ENCODE assay signal across 22 cellular contexts in the genomic region with DNA sequence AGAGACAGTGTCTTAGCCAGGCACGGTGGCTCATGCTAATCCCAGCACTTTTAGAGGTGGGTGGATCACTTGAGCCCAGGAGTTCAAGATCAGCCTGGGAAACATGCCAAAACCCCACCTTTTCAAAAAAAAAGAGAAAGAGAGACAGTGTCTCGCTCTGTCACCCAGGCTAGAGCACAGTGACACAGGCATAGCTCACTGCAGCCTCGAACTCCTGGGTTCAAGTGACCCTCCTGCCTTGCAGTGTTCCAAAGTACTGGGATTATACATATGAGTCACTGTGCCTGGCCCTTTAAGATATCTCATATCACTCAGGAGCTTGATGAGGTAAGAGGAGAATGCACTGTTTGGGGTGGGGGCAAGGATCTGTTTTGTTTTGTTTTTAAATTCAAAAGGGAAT. TPM values are rescaled to one million over a fixed set of nuclear protein-coding genes. Genes with fewer than 3 reads are reported as not detected.
DNase-seq lines count a peak whose midpoint lies in the region; ATAC-seq and TF ChIP-seq lines count a peak whose summit lies in the region.
"Had no signal": no experiment of that assay in that cellular context is flagged by ENCODE, and none has a peak within 500 bp of the region (broad histone marks: within the 10 kb centered on the region; RNA-seq: fewer than 3 reads in every experiment).

No MANE protein-coding gene starts in this region.

- H3K4me1 ChIP-seq in left ventricle myocardium inferior (peaks cover 43% of the 10 kb centered on the region), right atrium auricular region (peaks cover 0 to 25% of the 10 kb centered on the region in 2 donors), RWPE2 (ENCODE audit: insufficient read depth, poor library complexity, severe bottlenecking) (peaks cover 45% of the 10 kb centered on the region), foreskin keratinocyte (peaks cover 45% of the 10 kb centered on the region), aorta (ENCODE audit: control insufficient read depth in 1 of 2, insufficient read depth in 2 of 2, low read length in 2 of 2) (peaks cover 7 to 26% of the 10 kb centered on the region in 2 donors), SJCRH30 (no peaks in the 10 kb centered on the region)
- H3K4me1 ChIP-seq: HAP-1 had no signal

- H3K27ac ChIP-seq in left ventricle myocardium inferior (replicated peaks) (peak overlapping the region; percentile 9), right atrium auricular region (peak overlapping the region in 1 of 2 donors; percentile 70), RWPE2 (ENCODE audit: poor library complexity, severe bottlenecking) (peak overlapping the region; percentile 85), foreskin keratinocyte (no peak overlapping the region), aorta (ENCODE audit: low read depth in 1 of 2, low read length in 2 of 2) (peak overlapping the region; percentile 72 to 80), SJCRH30 (no peak overlapping the region)
- H3K27ac ChIP-seq: ovary, spleen had no signal

- intact Hi-C loops in left ventricle myocardium inferior (cut with micrococcal nuclease) (no loop called here), aorta (cut with DNase I) (no loop called here)

- no peak for TF ChIP-seq CTCF in left ventricle myocardium inferior (IDR thresholded peaks at IDR 0.05; ENCODE audit: borderline replicate concordance)
- no peak for TF ChIP-seq CTCF in right atrium auricular region (IDR thresholded peaks at IDR 0.05)
- TF ChIP-seq CTCF in RWPE2 (IDR thresholded peaks at IDR 0.05; ENCODE audit: poor library complexity, severe bottlenecking): no peak
- TF ChIP-seq CTCF in foreskin keratinocyte (conservative IDR thresholded peaks at IDR 0.05): no peak

- H3K36me3 ChIP-seq in left ventricle myocardium inferior (peaks cover 54% of the 10 kb centered on the region), right atrium auricular region (peaks cover 46% of the 10 kb centered on the region), RWPE2 (ENCODE audit: low read depth) (peaks cover 49% of the 10 kb centered on the region), aorta (ENCODE audit: control insufficient read depth in 1 of 2, insufficient read depth in 2 of 2, low read length in 1 of 2) (peaks cover 0 to 3% of the 10 kb centered on the region in 2 donors), SJCRH30 (peaks cover 9% of the 10 kb centered on the region; the same call in 1 of the 2 replicates)
- H3K36me3 ChIP-seq: ovary had no signal

- H3K27me3 ChIP-seq in left ventricle myocardium inferior (ENCODE audit: low read depth): no peaks in the 10 kb centered on the region
- no peaks in the 10 kb centered on the region for H3K27me3 ChIP-seq in right atrium auricular region
- no peaks in the 10 kb centered on the region for H3K27me3 ChIP-seq in RWPE2 (ENCODE audit: insufficient read depth, poor library complexity, severe bottlenecking)
- H3K27me3 ChIP-seq in foreskin keratinocyte: no peaks in the 10 kb centered on the region
- H3K27me3 ChIP-seq in aorta (ENCODE audit: control insufficient read depth in 1 of 2, insufficient read depth in 2 of 2, low read length in 1 of 2): no peaks in the 10 kb centered on the region
- H3K27me3 ChIP-seq in SJCRH30: no peaks in the 10 kb centered on the region
- H3K27me3 ChIP-seq: ovary, spleen had no signal

- ATAC-seq in RWPE2 (ENCODE audit: low read depth) (peak; percentile 40), foreskin keratinocyte (peak; percentile 25), aorta (ENCODE audit: low FRiP score) (no peak), HG02759 (IDR thresholded peaks at IDR 0.05; ENCODE audit: unreplicated experiment) (no peak)
- ATAC-seq: T-helper 17 cell had no signal

- WGBS in aorta, 2 donors: 88 to 93% methylated on average over 3 of the region's 3 CpGs

- no peak for DNase-seq in left ventricle myocardium inferior
- no peak for DNase-seq in right atrium auricular region (ENCODE audit: low spot score)
- DNase-seq in RWPE2 (ENCODE audit: low spot score): no peak
- no peak for DNase-seq in foreskin keratinocyte
- DNase-seq in aorta: no peak
- no peak for DNase-seq in HPDE6-E6E7 (ENCODE audit: extremely low spot score)
- DNase-seq in SJCRH30: no peak
- DNase-seq: activated effector memory CD4-positive, alpha-beta T cell treated with Interleukin-2 at 50 U/mL for 16 hours; activated T-cell treated with anti-CD3 and anti-CD28 coated beads for 4 hours; anterior cingulate cortex; CD4-positive, alpha-beta memory T cell; central memory CD4-positive, alpha-beta T cell; NCI-H1694; NCI-H69; nephron progenitor cell; ovary; retina; SK-N-SH; spleen; T-helper 17 cell had no signal

- H3K9me3 ChIP-seq in left ventricle myocardium inferior (replicated peaks): no peaks in the 10 kb centered on the region
- no peaks in the 10 kb centered on the region for H3K9me3 ChIP-seq in right atrium auricular region
- no peaks in the 10 kb centered on the region for H3K9me3 ChIP-seq in RWPE2 (ENCODE audit: severe bottlenecking)
- H3K9me3 ChIP-seq in aorta (ENCODE audit: control insufficient read depth, low read length): no peaks in the 10 kb centered on the region
- no peaks in the 10 kb centered on the region for H3K9me3 ChIP-seq in SJCRH30 (replicated peaks)
- H3K9me3 ChIP-seq: HAP-1, ovary, SK-N-SH, spleen had no signal

- no peak overlapping the region for H3K4me3 ChIP-seq in left ventricle myocardium inferior
- no peak overlapping the region for H3K4me3 ChIP-seq in right atrium auricular region
- H3K4me3 ChIP-seq in RWPE2 (ENCODE audit: severe bottlenecking): no peak overlapping the region
- H3K4me3 ChIP-seq in aorta (ENCODE audit: low read length in 2 of 2): no peak overlapping the region
- no peak overlapping the region for H3K4me3 ChIP-seq in SJCRH30
- H3K4me3 ChIP-seq: HAP-1, ovary, spleen had no signal

RNA-seq across cellular contexts. Expression of gene LTBP2, which starts 48.1 kb away (rescaled TPM):
- total RNA-seq in left ventricle myocardium inferior (26.5 TPM), right atrium auricular region (100 to 1,000 TPM in 1 of 2 donors, 10 to 100 TPM in 1; 32.1 to 102 TPM), foreskin keratinocyte (78.2 and 131 TPM in 2 replicates), aorta (100 to 1,000 TPM; 209 to 363 TPM)
- polyA plus RNA-seq in foreskin keratinocyte (26.5 and 35.0 TPM in 2 replicates), aorta (100 to 1,000 TPM in 1 of 2 donors, 10 to 100 TPM in 1; 40.4 to 247 TPM)
- total RNA-seq in SJCRH30 (2014; rRNA removed; shearing (Covaris generic)): 0.61 and 0.84 TPM in 2 replicates

RNA-seq across cellular contexts. Expression of gene AREL1, which starts 52.7 kb away (rescaled TPM):
- total RNA-seq in left ventricle myocardium inferior: 23.7 TPM
- total RNA-seq in right atrium auricular region: 10 to 100 TPM; 15.6 to 16.3 TPM
- 34.8 and 34.9 TPM in 2 replicates for total RNA-seq in foreskin keratinocyte
- 11.9 and 12.0 TPM in 2 replicates for polyA plus RNA-seq in foreskin keratinocyte
- total RNA-seq in aorta: 10 to 100 TPM; 32.7 to 35.7 TPM
- polyA plus RNA-seq in aorta: 10 to 100 TPM in 1 of 2 donors, 1 to 10 TPM in 1; 3.9 to 11.1 TPM
- 34.3 TPM in 2 replicates for total RNA-seq in SJCRH30 (2014; rRNA removed; shearing (Covaris generic))

RNA-seq across cellular contexts. Expression of gene FCF1, which starts 52.8 kb away (rescaled TPM):
- total RNA-seq in left ventricle myocardium inferior (42.7 TPM), right atrium auricular region (10 to 100 TPM; 12.6 to 20.0 TPM), foreskin keratinocyte (50.2 and 55.2 TPM in 2 replicates), aorta (10 to 100 TPM; 40.8 to 42.4 TPM)
- polyA plus RNA-seq in foreskin keratinocyte (18.9 and 27.2 TPM in 2 replicates), aorta (10 to 100 TPM; 22.6 to 25.9 TPM)
- 38.3 and 42.2 TPM in 2 replicates for total RNA-seq in SJCRH30 (2014; rRNA removed; shearing (Covaris generic))

Comparison
In these comparisons a context has a peak if more than half of its experiments do, and no peak if none do; other contexts are left out.
1. H3K27ac ChIP-seq: peak in left ventricle myocardium inferior (single experiment), RWPE2 (single experiment) and aorta (2 of 2); none in foreskin keratinocyte (single experiment) and SJCRH30 (single experiment).
2. ATAC-seq: peak in RWPE2 (single experiment) and foreskin keratinocyte (single experiment); none in aorta (single experiment) and HG02759 (single experiment).
3. RNA of gene LTBP2, which starts 48.1 kb away (total RNA-seq): 209 to 363 TPM in aorta, 32.1 to 102 TPM in right atrium auricular region, 78.2 to 131 TPM in foreskin keratinocyte and 26.5 TPM in left ventricle myocardium inferior (single experiment); 0.61 to 0.84 TPM in SJCRH30; every median in the first group is over 10 times any median in the second.